1 cellular context compared by ENCODE assay signal in genomic region chr3:171266034-171266805, GRCh38.
A peak's percentile ranks its signal among the peaks of the same experiment; 100 is the strongest.
TF ChIP-seq lines count a peak whose summit lies in the region.

No MANE protein-coding gene starts in this region.

TF ChIP-seq in GM12878, 131 proteins besides CTCF, POLR2A, EP300 and RAD21 (continued from another document):
- no peak for TF ChIP-seq REST (IDR thresholded peaks at IDR 0.05; ENCODE audit: low read depth, low read length)
- no peak for TF ChIP-seq ELK1 (IDR thresholded peaks at IDR 0.05; ENCODE audit: low read depth, low read length)
- 0 out of 4 replicates have a peak, but pooled peaks of 1 of the 2 experiments have one; percentile 26 for TF ChIP-seq IKZF2 (IDR thresholded peaks at IDR 0.05)
- TF ChIP-seq SMARCA5 (IDR thresholded peaks at IDR 0.05) = no peak
